In genomic region chr1:183806086-183806485, GRCh38 we compare ENCODE assay signal across 10 cellular contexts. TPM values are rescaled to one million over a fixed set of nuclear protein-coding genes. Genes with fewer than 3 reads are reported as not detected.
DNase-seq lines count a peak whose midpoint lies in the region; ATAC-seq, FAIRE-seq and TF ChIP-seq lines count a peak whose summit lies in the region.
"Had no signal": no experiment of that assay in that cellular context is flagged by ENCODE, and none has a peak within 500 bp of the region (broad histone marks: within the 10 kb centered on the region; RNA-seq: fewer than 3 reads in every experiment).

No MANE protein-coding gene starts in this region.

- peaks cover 12% of the 10 kb centered on the region for H3K9me3 Mint-ChIP-seq in CD8-positive, alpha-beta T cell

- peak overlapping the region; percentile 91 for H3K4me2 ChIP-seq in BLaER1

- FAIRE-seq in HTR-8/SVneo (lab: Jason Lieb, UNC): no peak
- FAIRE-seq: H1 had no signal

- POLR2A ChIA-PET in CD8-positive, alpha-beta T cell (lab: Charles Lee): no interaction called here

- H3K4me3 Mint-ChIP-seq in CD8-positive, alpha-beta T cell: no peak overlapping the region

- peaks cover 19% of the 10 kb centered on the region for H3K27me3 Mint-ChIP-seq in CD8-positive, alpha-beta T cell (ENCODE audit: low read depth)

- peaks cover 58% of the 10 kb centered on the region for H3K4me1 ChIP-seq in BLaER1
- no peaks in the 10 kb centered on the region for H3K4me1 ChIP-seq in NT2/D1 (ENCODE audit: insufficient read depth, insufficient read length)
- peaks cover 16% of the 10 kb centered on the region for H3K4me1 ChIP-seq in ovary (ENCODE audit: insufficient read depth)
- peaks cover 4% of the 10 kb centered on the region for H3K4me1 ChIP-seq in CD8-positive, alpha-beta T cell (ENCODE audit: insufficient read depth, low read length)

- H3K27ac Mint-ChIP-seq in CD8-positive, alpha-beta T cell: no peak overlapping the region

- no peak for ATAC-seq in CD8-positive, alpha-beta T cell

- peaks cover 13% of the 10 kb centered on the region for H3K4me1 Mint-ChIP-seq in CD8-positive, alpha-beta T cell (ENCODE audit: low read depth)

- H3K36me3 ChIP-seq in BLaER1 (peaks cover 36% of the 10 kb centered on the region), NT2/D1 (ENCODE audit: insufficient read depth, insufficient read length, low read length) (peaks cover 8% of the 10 kb centered on the region), ovary (no peaks in the 10 kb centered on the region)
- H3K36me3 ChIP-seq in CD8-positive, alpha-beta T cell (ENCODE audit: insufficient read depth, low read length): no peaks in the 10 kb centered on the region

- 0 to 1% (median 1%) methylated on average over 3 of the region's 3 CpGs for WGBS in ovary, 3 donors

- intact Hi-C loops in ovary (cut with DNase I): loop anchor here in 3 of 4 donors (10.0 kb wide), 3 partner anchors 69 to 109 kb away; no protein-coding TSS in a partner anchor
- intact Hi-C loops in CD8-positive, alpha-beta T cell (cut with DNase I, micrococcal nuclease): no loop called here

- H3K9ac ChIP-seq in BLaER1 (peak overlapping the region; percentile 86), NT2/D1 (ENCODE audit: insufficient read length, low read depth) (peak overlapping the region; percentile 2)

- H3K27ac ChIP-seq in BLaER1 (peak overlapping the region; percentile 83), ovary (peak overlapping the region in 1 of 2 donors; percentile 86)
- H3K27ac ChIP-seq in CD8-positive, alpha-beta T cell (ENCODE audit: low read depth, low read length): no peak overlapping the region

- peaks cover 16% of the 10 kb centered on the region for H4K20me1 ChIP-seq in BLaER1

- DNase-seq in NT2/D1 (ENCODE audit: low read depth, low spot score) (no peak), fibroblast of gingiva (ENCODE audit: low read depth) (peak; percentile 52), ovary (no peak), OCI-M2 (lab: John Stamatoyannopoulos, UW; ENCODE audit: unreplicated experiment) (no peak), HuH-7 (ENCODE audit: low spot score) (no peak), HTR-8/SVneo (ENCODE audit: insufficient read length, low spot score) (no peak)
- DNase-seq in CD8-positive, alpha-beta T cell: no peak
- DNase-seq: posterior cingulate gyrus had no signal

- peaks cover 10% of the 10 kb centered on the region for H3K36me3 Mint-ChIP-seq in CD8-positive, alpha-beta T cell

- peak overlapping the region; percentile 75 for H3K4me3 ChIP-seq in BLaER1
- H3K4me3 ChIP-seq in NT2/D1 (ENCODE audit: insufficient read length, low read depth): no peak overlapping the region
- peak overlapping the region; percentile 54 for H3K4me3 ChIP-seq in ovary
- H3K4me3 ChIP-seq in CD8-positive, alpha-beta T cell (ENCODE audit: low read depth, low read length): no peak overlapping the region

- TF ChIP-seq CTCF in ovary (IDR thresholded peaks at IDR 0.05): no peak
- TF ChIP-seq CTCF in CD8-positive, alpha-beta T cell (IDR thresholded peaks at IDR 0.05): no peak

- H3K9me3 ChIP-seq in BLaER1 (peaks cover 15% of the 10 kb centered on the region), NT2/D1 (ENCODE audit: insufficient read depth, low read length) (peaks cover 18% of the 10 kb centered on the region), ovary (no peaks in the 10 kb centered on the region)
- peaks cover 4% of the 10 kb centered on the region for H3K9me3 ChIP-seq in CD8-positive, alpha-beta T cell (ENCODE audit: low read length)

- no peak for TF ChIP-seq POLR2A in ovary (IDR thresholded peaks at IDR 0.05)

- CTCF ChIA-PET in CD8-positive, alpha-beta T cell (lab: Charles Lee): no interaction called here

- no peak for TF ChIP-seq EP300 in ovary (IDR thresholded peaks at IDR 0.05)

- no peaks in the 10 kb centered on the region for H3K27me3 ChIP-seq in BLaER1
- peaks cover 9% of the 10 kb centered on the region for H3K27me3 ChIP-seq in NT2/D1 (ENCODE audit: insufficient read depth, insufficient read length)
- no peaks in the 10 kb centered on the region for H3K27me3 ChIP-seq in ovary
- H3K27me3 ChIP-seq in CD8-positive, alpha-beta T cell (ENCODE audit: insufficient read depth, low read length): no peaks in the 10 kb centered on the region

RNA-seq across cellular contexts. Expression of gene RGL1, which starts 1.2 kb away (rescaled TPM):
- total RNA-seq in ovary: 10 to 100 TPM; 14.3 to 61.6 (median 25.7) TPM
- 10 to 100 TPM; 19.5 to 54.2 TPM for polyA plus RNA-seq in ovary
- total RNA-seq in CD8-positive, alpha-beta T cell: under 1 TPM; 0.83 to 0.84 TPM

Comparison
In these comparisons a context has a peak if more than half of its experiments do, and no peak if none do; other contexts are left out.
1. H3K4me3 ChIP-seq: peak in BLaER1 (single experiment) and ovary (single experiment); none in NT2/D1 (single experiment) and CD8-positive, alpha-beta T cell (single experiment).
2. RNA of gene RGL1, which starts 1.2 kb away (total RNA-seq): 14.3 to 61.6 TPM in ovary; 0.83 to 0.84 TPM in CD8-positive, alpha-beta T cell; every median in the first group is over 4 times any median in the second.
3. intact Hi-C loops: an anchor here in ovary (10.0 kb wide); none called in CD8-positive, alpha-beta T cell.